8 cellular contexts compared by ENCODE assay signal in the genomic region with DNA sequence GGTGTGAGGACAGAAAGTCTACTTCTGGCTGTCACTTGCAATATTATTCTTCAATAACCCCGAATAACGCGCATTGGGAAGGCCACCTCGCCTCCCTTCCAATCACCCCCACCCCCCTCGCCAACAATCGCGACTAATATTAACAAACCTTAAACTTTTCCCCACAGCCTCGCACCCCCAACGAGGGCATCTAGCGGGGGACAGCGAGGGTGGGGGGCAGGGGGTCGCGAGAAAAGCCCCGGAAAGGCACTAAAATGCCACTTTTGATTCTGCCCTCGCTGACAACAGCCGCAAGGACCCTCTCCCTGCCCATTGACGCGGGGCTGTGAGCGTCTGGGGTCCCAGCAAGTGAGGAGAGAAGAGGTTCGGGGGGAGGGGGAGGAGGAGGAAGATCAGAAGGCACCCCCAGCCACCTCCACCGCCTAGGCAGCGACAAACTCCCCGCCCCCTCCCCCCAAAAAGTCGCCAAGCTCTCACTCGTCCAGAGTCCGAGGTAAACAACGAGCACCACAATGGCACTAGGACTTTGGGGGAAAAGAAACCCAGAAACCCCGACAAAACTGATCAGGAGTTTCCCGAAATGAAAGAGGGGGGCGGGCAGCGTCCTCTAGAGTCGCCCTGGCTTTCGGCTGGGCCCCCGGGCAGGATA. TPM values are rescaled to one million over a fixed set of nuclear protein-coding genes. Genes with fewer than 3 reads are reported as not detected.
A peak's percentile ranks its signal among the peaks of the same experiment; 100 is the strongest.
DNase-seq lines count a peak whose midpoint lies in the region; ATAC-seq, FAIRE-seq and TF ChIP-seq lines count a peak whose summit lies in the region.

No MANE protein-coding gene starts in this region.

- peak overlapping the region; percentile 94 for H3K27ac Mint-ChIP-seq in nephron progenitor cell

- no peaks in the 10 kb centered on the region for H3K9me3 Mint-ChIP-seq in nephron progenitor cell

- H3K4me3 ChIP-seq in SU-DHL-6 (ENCODE audit: insufficient read depth, low read length, poor library complexity, severe bottlenecking) (peak overlapping the region; percentile 72), epithelial cell of proximal tubule (ENCODE audit: low read depth, low read length) (peak overlapping the region; percentile 89)

- H3K27me3 Mint-ChIP-seq in nephron progenitor cell (ENCODE audit: low read depth, poor library complexity): peaks cover 4% of the 10 kb centered on the region

- H3K9me3 ChIP-seq in SU-DHL-6 (ENCODE audit: insufficient read depth, low read length): no peaks in the 10 kb centered on the region

- peak overlapping the region; percentile 93 for H3K4me2 ChIP-seq in SU-DHL-6 (ENCODE audit: low read depth, low read length, poor library complexity, severe bottlenecking)

- DNase-seq in NCI-H345 (lab: John Stamatoyannopoulos, UW) (peak; percentile 15), NCI-H345 treated with DMSO at 0.1 percent for 48 hours (lab: John Stamatoyannopoulos, UW; ENCODE audit: unreplicated experiment) (no peak), epithelial cell of proximal tubule (ENCODE audit: low read depth) (no peak), nephron progenitor cell (peak; percentile 30), D721Med (ENCODE audit: insufficient read length, low spot score) (no peak)

- peak overlapping the region; percentile 95 for H2AFZ ChIP-seq in SU-DHL-6 (ENCODE audit: low read depth, low read length, severe bottlenecking)

- 0 out of 2 replicates have a peak, but pooled peaks cover 3% of the 10 kb centered on the region for H4K20me1 ChIP-seq in SU-DHL-6 (ENCODE audit: low read depth, low read length)

- H3K27me3 ChIP-seq in SU-DHL-6 (ENCODE audit: low read length): no peaks in the 10 kb centered on the region

- TF ChIP-seq POLR2A in GM18505 (IDR thresholded peaks at IDR 0.05; ENCODE audit: borderline replicate concordance, extremely low read depth, insufficient read depth, insufficient read length): no peak

- H3F3A ChIP-seq in SU-DHL-6 (ENCODE audit: insufficient read depth): peaks cover 12% of the 10 kb centered on the region

- no peaks in the 10 kb centered on the region for H3K79me2 ChIP-seq in SU-DHL-6 (ENCODE audit: insufficient read depth, low read length)

- H3K4me1 Mint-ChIP-seq in nephron progenitor cell: peaks cover 54% of the 10 kb centered on the region

- TF ChIP-seq CTCF in SU-DHL-6 (IDR thresholded peaks at IDR 0.05; ENCODE audit: insufficient read depth, low read length, poor library complexity, severe bottlenecking) (no peak), epithelial cell of proximal tubule (conservative IDR thresholded peaks at IDR 0.05; ENCODE audit: low read depth, low read length) (no peak), nephron progenitor cell (IDR thresholded peaks at IDR 0.05) (no peak), D721Med (IDR thresholded peaks at IDR 0.05; ENCODE audit: insufficient read depth, missing control alignments) (no peak)

- no peak overlapping the region for H3K27ac ChIP-seq in SU-DHL-6 (ENCODE audit: low read depth, low read length)

- H3K9ac ChIP-seq in SU-DHL-6 (ENCODE audit: low read length): peak overlapping the region; percentile 56

- FAIRE-seq in D721Med (lab: Jason Lieb, UNC): no peak

- H3K36me3 Mint-ChIP-seq in nephron progenitor cell (ENCODE audit: low read depth): peaks cover 13% of the 10 kb centered on the region

- no peaks in the 10 kb centered on the region for H3K9me2 ChIP-seq in SU-DHL-6 (replicated peaks; ENCODE audit: insufficient read depth, low read length)

- no peak for ATAC-seq in GM18505 (IDR thresholded peaks at IDR 0.05; ENCODE audit: unreplicated experiment)
- ATAC-seq in HG02840 (IDR thresholded peaks at IDR 0.05; ENCODE audit: low FRiP score, unreplicated experiment): no peak

- no peaks in the 10 kb centered on the region for H3K36me3 ChIP-seq in SU-DHL-6 (ENCODE audit: low read length)

- H3K4me3 Mint-ChIP-seq in nephron progenitor cell: peak overlapping the region; percentile 94

RNA-seq across cellular contexts. Expression of a gene that starts 0.8 kb away (rescaled TPM):
- total RNA-seq in epithelial cell of proximal tubule: 1.3 and 2.0 TPM in 2 replicates

Comparison
In these comparisons a context has a peak if more than half of its experiments do, and no peak if none do; other contexts are left out.
1. DNase-seq: peak in NCI-H345 (single experiment) and nephron progenitor cell (single experiment); none in NCI-H345 treated with DMSO at 0.1 percent for 48 hours (single experiment), epithelial cell of proximal tubule (single experiment) and D721Med (single experiment).